Comparison of ENCODE assay signal across 28 cellular contexts in genomic region chr19:33465834-33466233, GRCh38. TPM values are rescaled to one million over a fixed set of nuclear protein-coding genes. Genes with fewer than 3 reads are reported as not detected.
DNase-seq lines count a peak whose midpoint lies in the region; ATAC-seq and TF ChIP-seq lines count a peak whose summit lies in the region.
"Had no signal": no experiment of that assay in that cellular context is flagged by ENCODE, and none has a peak within 500 bp of the region (broad histone marks: within the 10 kb centered on the region; RNA-seq: fewer than 3 reads in every experiment).

No MANE protein-coding gene starts in this region.

- H3K36me3 ChIP-seq in HEK293 (ENCODE audit: control insufficient read depth in 2 of 2, insufficient read depth in 1 of 2, low read length in 2 of 2), result no peaks in the 10 kb centered on the region
- no peaks in the 10 kb centered on the region for H3K36me3 ChIP-seq in ovary
- H3K36me3 ChIP-seq in body of pancreas (replicated peaks in 1 of 2; ENCODE audit: insufficient read depth in 1 of 2, low read depth in 2 of 2), result no peaks in the 10 kb centered on the region
- H3K36me3 ChIP-seq: colonic mucosa, neural progenitor cell, uterus had no signal

- WGBS in ovary, 3 donors, result 64 to 83% (median 82%) methylated on average over 1 of the region's 1 CpG
- WGBS in body of pancreas, 2 donors, result 87 to 89% methylated on average over 1 of the region's 1 CpG

- H3K4me3 ChIP-seq in HEK293 (ENCODE audit: low read depth, low read length), result no peak overlapping the region
- H3K4me3 ChIP-seq in ovary, result no peak overlapping the region
- no peak overlapping the region for H3K4me3 ChIP-seq in body of pancreas
- H3K4me3 ChIP-seq: colonic mucosa, neural progenitor cell, stomach, uterus had no signal

- POLR2A ChIA-PET in HEK293 (lab: Yijun Ruan, JAX), result no interaction called here

- CTCF ChIA-PET in HEK293 (lab: Yijun Ruan, JAX), result interaction anchor here (1.0 kb wide), 1 partner anchor 33 kb away, joined by 3 read pairs; no protein-coding TSS in a partner anchor

- TF ChIP-seq POLR2A in ovary (IDR thresholded peaks at IDR 0.05) (no peak), body of pancreas (IDR thresholded peaks at IDR 0.05) (no peak)

- TF ChIP-seq CTCF in HEK293 (tag by site-specific recombination; IDR thresholded peaks at IDR 0.05) (no peak), ovary (IDR thresholded peaks at IDR 0.05) (no peak), body of pancreas (IDR thresholded peaks at IDR 0.05) (no peak)

- H3K27ac ChIP-seq in HEK293 (ENCODE audit: extremely low read depth, low read depth, low read length) (no peak overlapping the region), ovary (no peak overlapping the region), body of pancreas (no peak overlapping the region)
- H3K27ac ChIP-seq: colonic mucosa, HL-60, KMS-11, neural progenitor cell, stomach, uterus had no signal

- H3K27me3 ChIP-seq in ovary, result no peaks in the 10 kb centered on the region
- no peaks in the 10 kb centered on the region for H3K27me3 ChIP-seq in body of pancreas
- H3K27me3 ChIP-seq: colonic mucosa, neural progenitor cell, stomach, uterus had no signal

- intact Hi-C loops in ovary (cut with DNase I) (no loop called here), body of pancreas (cut with DNase I) (no loop called here)

- no peaks in the 10 kb centered on the region for H3K9me3 ChIP-seq in HEK293 (ENCODE audit: control insufficient read depth, insufficient read depth, low read depth, low read length)
- no peaks in the 10 kb centered on the region for H3K9me3 ChIP-seq in ovary
- no peaks in the 10 kb centered on the region for H3K9me3 ChIP-seq in body of pancreas
- H3K9me3 ChIP-seq: colonic mucosa, stomach, uterus had no signal

- no peak for TF ChIP-seq EP300 in ovary (IDR thresholded peaks at IDR 0.05)

- H3K4me1 ChIP-seq in HEK293 (ENCODE audit: control insufficient read depth, insufficient read depth, low read length) (no peaks in the 10 kb centered on the region), ovary (ENCODE audit: insufficient read depth) (no peaks in the 10 kb centered on the region), body of pancreas (no peaks in the 10 kb centered on the region)
- H3K4me1 ChIP-seq: colonic mucosa, neural progenitor cell, stomach, uterus had no signal

- DNase-seq in NCI-H1105 treated with DMSO at 0.1 percent for 48 hours (lab: John Stamatoyannopoulos, UW), result peak; percentile 14
- no peak for DNase-seq in NCI-H1105 (lab: John Stamatoyannopoulos, UW)
- DNase-seq in cerebellum (ENCODE audit: low spot score), result peak; percentile 68
- peak; percentile 65 for DNase-seq in myocyte (ENCODE audit: low read depth)
- no peak for DNase-seq in ovary
- no peak for DNase-seq in body of pancreas
- DNase-seq: activated CD4-positive, alpha-beta T cell treated with anti-CD3 and anti-CD28 coated beads for 4 hours; activated T-cell treated with anti-CD3 and anti-CD28 coated beads for 4 hours; amygdala; colonic mucosa; effector CD8-positive, alpha-beta T cell; H7; mesenchymal stem cell; MM.1S; NCI-H1694 treated with DMSO at 0.1 percent for 48 hours; NCI-H2171; stimulated activated CD4-positive, alpha-beta T cell treated with anti-CD3 and anti-CD28 coated beads, Interleukin-12 subunit alpha, Interleukin-12 subunit beta, amount 100 ng/mL, for 4 hours; stimulated activated CD4-positive, alpha-beta T cell treated with anti-CD3 and anti-CD28 coated beads, Interleukin-2, amount 100 ng/mL, for 48 hours; stomach; SW 1271; uterus had no signal

- ATAC-seq in GM18868 (IDR thresholded peaks at IDR 0.05; ENCODE audit: unreplicated experiment) (no peak), body of pancreas (no peak)
- ATAC-seq: left lobe of liver, sciatic nerve had no signal

TF ChIP-seq in HEK293, 187 proteins besides CTCF, POLR2A, EP300 and RAD21:
- no peak for TF ChIP-seq ZNF791 (tag by site-specific recombination; IDR thresholded peaks at IDR 0.05)
- TF ChIP-seq BCL6B (tag by site-specific recombination; IDR thresholded peaks at IDR 0.05), result peak; percentile 96
- peak; percentile 32; the same call in 1 of the 2 replicates for TF ChIP-seq SP7 (tag by site-specific recombination; IDR thresholded peaks at IDR 0.05)

RNA-seq across cellular contexts. Expression of gene PEPD, which starts 55.8 kb away (rescaled TPM):
- total RNA-seq in cerebellum, result 24.6 TPM
- 67.1 and 68.2 TPM in 2 replicates for total RNA-seq in myocyte
- polyA plus RNA-seq in myocyte (2012), result 74.6 TPM
- total RNA-seq in ovary, result 10 to 100 TPM; 38.7 to 66.9 (median 62.2) TPM
- polyA plus RNA-seq in ovary, result 10 to 100 TPM; 50.8 to 57.7 TPM
- 10 to 100 TPM; 33.2 to 54.7 TPM for total RNA-seq in body of pancreas

Comparison
In these comparisons a context has a peak if more than half of its experiments do, and no peak if none do; other contexts are left out.
1. DNase-seq: peak in NCI-H1105 treated with DMSO at 0.1 percent for 48 hours (single experiment), cerebellum (single experiment) and myocyte (single experiment); none in NCI-H1105 (single experiment), ovary (0 of 5) and body of pancreas (0 of 4).